1 cellular context compared by ENCODE assay signal in the genomic region with DNA sequence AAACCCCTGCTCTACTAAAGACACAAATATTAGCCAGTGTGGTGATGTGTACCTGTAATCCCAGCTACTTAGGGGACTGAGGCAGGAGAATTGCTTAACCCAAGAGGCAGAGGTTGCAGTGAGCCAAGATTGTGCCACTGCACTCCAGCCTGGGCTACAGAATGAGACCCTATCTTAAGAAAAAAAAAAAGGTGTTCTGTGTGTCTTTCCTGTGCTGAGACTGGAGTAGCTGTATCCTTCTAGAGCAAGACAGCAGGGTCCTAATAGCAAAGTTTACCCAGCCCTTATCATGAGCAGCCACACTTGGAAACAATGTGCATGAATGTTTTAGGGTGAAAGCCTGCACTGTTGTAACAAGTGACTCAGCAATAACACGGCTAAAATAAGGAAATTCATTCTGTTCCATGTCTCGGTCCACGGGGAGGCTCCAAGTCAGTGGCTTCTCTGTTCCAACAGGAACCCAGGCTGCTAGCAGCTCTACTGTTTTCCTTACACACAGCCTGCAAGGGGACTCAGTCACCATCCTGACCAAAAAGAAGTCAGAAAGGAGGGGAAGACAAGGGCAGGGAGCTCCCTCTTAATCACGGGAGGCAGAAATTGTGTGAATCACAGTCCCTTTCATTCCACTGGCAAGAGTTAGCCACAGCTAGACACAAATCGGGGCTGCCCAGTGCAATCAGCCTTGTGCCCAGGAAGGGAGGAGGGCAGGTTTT.
TF ChIP-seq lines count a peak whose summit lies in the region.

No MANE protein-coding gene starts in this region.

TF ChIP-seq in K562, 482 proteins besides CTCF, POLR2A, EP300 and RAD21 (continues in another document):
- TF ChIP-seq, protein P1, sequence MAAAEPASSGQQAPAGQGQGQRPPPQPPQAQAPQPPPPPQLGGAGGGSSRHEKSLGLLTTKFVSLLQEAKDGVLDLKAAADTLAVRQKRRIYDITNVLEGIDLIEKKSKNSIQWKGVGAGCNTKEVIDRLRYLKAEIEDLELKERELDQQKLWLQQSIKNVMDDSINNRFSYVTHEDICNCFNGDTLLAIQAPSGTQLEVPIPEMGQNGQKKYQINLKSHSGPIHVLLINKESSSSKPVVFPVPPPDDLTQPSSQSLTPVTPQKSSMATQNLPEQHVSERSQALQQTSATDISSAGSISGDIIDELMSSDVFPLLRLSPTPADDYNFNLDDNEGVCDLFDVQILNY (CRISPR knock-in tag; IDR thresholded peaks at IDR 0.05), result no peak
- TF ChIP-seq, protein P2, sequence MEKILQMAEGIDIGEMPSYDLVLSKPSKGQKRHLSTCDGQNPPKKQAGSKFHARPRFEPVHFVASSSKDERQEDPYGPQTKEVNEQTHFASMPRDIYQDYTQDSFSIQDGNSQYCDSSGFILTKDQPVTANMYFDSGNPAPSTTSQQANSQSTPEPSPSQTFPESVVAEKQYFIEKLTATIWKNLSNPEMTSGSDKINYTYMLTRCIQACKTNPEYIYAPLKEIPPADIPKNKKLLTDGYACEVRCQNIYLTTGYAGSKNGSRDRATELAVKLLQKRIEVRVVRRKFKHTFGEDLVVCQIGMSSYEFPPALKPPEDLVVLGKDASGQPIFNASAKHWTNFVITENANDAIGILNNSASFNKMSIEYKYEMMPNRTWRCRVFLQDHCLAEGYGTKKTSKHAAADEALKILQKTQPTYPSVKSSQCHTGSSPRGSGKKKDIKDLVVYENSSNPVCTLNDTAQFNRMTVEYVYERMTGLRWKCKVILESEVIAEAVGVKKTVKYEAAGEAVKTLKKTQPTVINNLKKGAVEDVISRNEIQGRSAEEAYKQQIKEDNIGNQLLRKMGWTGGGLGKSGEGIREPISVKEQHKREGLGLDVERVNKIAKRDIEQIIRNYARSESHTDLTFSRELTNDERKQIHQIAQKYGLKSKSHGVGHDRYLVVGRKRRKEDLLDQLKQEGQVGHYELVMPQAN (IDR thresholded peaks at IDR 0.05; ENCODE audit: borderline replicate concordance), result no peak
- TF ChIP-seq CCNT2 (IDR thresholded peaks at IDR 0.05; ENCODE audit: borderline replicate concordance, extremely low read depth, insufficient read length, low read depth, low read length) (peak; percentile 92), NELFE (IDR thresholded peaks at IDR 0.05; ENCODE audit: insufficient read depth, insufficient read length) (no peak), TFAM (CRISPR knock-in tag; conservative IDR thresholded peaks at IDR 0.05) (no peak), KDM1A (IDR thresholded peaks at IDR 0.05) (peak; percentile 88 to 91), ZNF263 (CRISPR knock-in tag; IDR thresholded peaks at IDR 0.05; ENCODE audit: borderline replicate concordance) (no peak), RAD51 (IDR thresholded peaks at IDR 0.05; ENCODE audit: borderline replicate concordance, low read depth) (no peak), U2AF1 (optimal IDR thresholded peaks at IDR 0.05; ENCODE audit: low read depth, low read length) (no peak), PHB (CRISPR knock-in tag; IDR thresholded peaks at IDR 0.05) (no peak), CREM (IDR thresholded peaks at IDR 0.05; ENCODE audit: low read depth) (peak; percentile 50; the same call in 1 of the 2 replicates), L3MBTL2 (IDR thresholded peaks at IDR 0.05) (peak; percentile 26; the same call in 1 of the 2 replicates), ZNF445 (CRISPR knock-in tag; IDR thresholded peaks at IDR 0.05; ENCODE audit: low read depth) (no peak), ZNF668 (CRISPR knock-in tag; IDR thresholded peaks at IDR 0.05) (no peak), MCM3 (IDR thresholded peaks at IDR 0.05) (no peak), RUNX1 (IDR thresholded peaks at IDR 0.05; ENCODE audit: low read depth) (no peak), ETS2 (tag; IDR thresholded peaks at IDR 0.05; ENCODE audit: borderline replicate concordance, poor library complexity, severe bottlenecking) (no peak), KDM2B (CRISPR knock-in tag; IDR thresholded peaks at IDR 0.05) (no peak), EWSR1 (IDR thresholded peaks at IDR 0.05; ENCODE audit: borderline replicate concordance, low read depth, partially characterized antibody) (no peak), ARNT (IDR thresholded peaks at IDR 0.05) (peak in 1 of 2 experiments; percentile 96; a peak in 2 of 4 replicates), POU5F1 (IDR thresholded peaks at IDR 0.05; ENCODE audit: borderline replicate concordance, low read depth, low read length, partially characterized antibody) (no peak), ZNF561 (CRISPR knock-in tag; conservative IDR thresholded peaks at IDR 0.05) (no peak), FOXJ2 (tag; IDR thresholded peaks at IDR 0.05) (peak; percentile 71), KDM5B (IDR thresholded peaks at IDR 0.05; ENCODE audit: insufficient replicate concordance, low read depth, low read length) (peak; percentile 32), GTF2A2 (tag; IDR thresholded peaks at IDR 0.05) (no peak)
- TF ChIP-seq, protein P3, sequence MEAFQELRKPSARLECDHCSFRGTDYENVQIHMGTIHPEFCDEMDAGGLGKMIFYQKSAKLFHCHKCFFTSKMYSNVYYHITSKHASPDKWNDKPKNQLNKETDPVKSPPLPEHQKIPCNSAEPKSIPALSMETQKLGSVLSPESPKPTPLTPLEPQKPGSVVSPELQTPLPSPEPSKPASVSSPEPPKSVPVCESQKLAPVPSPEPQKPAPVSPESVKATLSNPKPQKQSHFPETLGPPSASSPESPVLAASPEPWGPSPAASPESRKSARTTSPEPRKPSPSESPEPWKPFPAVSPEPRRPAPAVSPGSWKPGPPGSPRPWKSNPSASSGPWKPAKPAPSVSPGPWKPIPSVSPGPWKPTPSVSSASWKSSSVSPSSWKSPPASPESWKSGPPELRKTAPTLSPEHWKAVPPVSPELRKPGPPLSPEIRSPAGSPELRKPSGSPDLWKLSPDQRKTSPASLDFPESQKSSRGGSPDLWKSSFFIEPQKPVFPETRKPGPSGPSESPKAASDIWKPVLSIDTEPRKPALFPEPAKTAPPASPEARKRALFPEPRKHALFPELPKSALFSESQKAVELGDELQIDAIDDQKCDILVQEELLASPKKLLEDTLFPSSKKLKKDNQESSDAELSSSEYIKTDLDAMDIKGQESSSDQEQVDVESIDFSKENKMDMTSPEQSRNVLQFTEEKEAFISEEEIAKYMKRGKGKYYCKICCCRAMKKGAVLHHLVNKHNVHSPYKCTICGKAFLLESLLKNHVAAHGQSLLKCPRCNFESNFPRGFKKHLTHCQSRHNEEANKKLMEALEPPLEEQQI (IDR thresholded peaks at IDR 0.05), result peak; percentile 76; the same call in 1 of the 2 replicates
- TF ChIP-seq, protein P4, sequence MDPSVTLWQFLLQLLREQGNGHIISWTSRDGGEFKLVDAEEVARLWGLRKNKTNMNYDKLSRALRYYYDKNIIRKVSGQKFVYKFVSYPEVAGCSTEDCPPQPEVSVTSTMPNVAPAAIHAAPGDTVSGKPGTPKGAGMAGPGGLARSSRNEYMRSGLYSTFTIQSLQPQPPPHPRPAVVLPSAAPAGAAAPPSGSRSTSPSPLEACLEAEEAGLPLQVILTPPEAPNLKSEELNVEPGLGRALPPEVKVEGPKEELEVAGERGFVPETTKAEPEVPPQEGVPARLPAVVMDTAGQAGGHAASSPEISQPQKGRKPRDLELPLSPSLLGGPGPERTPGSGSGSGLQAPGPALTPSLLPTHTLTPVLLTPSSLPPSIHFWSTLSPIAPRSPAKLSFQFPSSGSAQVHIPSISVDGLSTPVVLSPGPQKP (CRISPR knock-in tag; IDR thresholded peaks at IDR 0.05), result no peak
- TF ChIP-seq, protein P5, sequence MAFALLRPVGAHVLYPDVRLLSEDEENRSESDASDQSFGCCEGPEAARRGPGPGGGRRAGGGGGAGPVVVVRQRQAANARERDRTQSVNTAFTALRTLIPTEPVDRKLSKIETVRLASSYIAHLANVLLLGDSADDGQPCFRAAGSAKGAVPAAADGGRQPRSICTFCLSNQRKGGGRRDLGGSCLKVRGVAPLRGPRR (CRISPR knock-in tag; IDR thresholded peaks at IDR 0.05), result no peak
- TF ChIP-seq, protein P6, sequence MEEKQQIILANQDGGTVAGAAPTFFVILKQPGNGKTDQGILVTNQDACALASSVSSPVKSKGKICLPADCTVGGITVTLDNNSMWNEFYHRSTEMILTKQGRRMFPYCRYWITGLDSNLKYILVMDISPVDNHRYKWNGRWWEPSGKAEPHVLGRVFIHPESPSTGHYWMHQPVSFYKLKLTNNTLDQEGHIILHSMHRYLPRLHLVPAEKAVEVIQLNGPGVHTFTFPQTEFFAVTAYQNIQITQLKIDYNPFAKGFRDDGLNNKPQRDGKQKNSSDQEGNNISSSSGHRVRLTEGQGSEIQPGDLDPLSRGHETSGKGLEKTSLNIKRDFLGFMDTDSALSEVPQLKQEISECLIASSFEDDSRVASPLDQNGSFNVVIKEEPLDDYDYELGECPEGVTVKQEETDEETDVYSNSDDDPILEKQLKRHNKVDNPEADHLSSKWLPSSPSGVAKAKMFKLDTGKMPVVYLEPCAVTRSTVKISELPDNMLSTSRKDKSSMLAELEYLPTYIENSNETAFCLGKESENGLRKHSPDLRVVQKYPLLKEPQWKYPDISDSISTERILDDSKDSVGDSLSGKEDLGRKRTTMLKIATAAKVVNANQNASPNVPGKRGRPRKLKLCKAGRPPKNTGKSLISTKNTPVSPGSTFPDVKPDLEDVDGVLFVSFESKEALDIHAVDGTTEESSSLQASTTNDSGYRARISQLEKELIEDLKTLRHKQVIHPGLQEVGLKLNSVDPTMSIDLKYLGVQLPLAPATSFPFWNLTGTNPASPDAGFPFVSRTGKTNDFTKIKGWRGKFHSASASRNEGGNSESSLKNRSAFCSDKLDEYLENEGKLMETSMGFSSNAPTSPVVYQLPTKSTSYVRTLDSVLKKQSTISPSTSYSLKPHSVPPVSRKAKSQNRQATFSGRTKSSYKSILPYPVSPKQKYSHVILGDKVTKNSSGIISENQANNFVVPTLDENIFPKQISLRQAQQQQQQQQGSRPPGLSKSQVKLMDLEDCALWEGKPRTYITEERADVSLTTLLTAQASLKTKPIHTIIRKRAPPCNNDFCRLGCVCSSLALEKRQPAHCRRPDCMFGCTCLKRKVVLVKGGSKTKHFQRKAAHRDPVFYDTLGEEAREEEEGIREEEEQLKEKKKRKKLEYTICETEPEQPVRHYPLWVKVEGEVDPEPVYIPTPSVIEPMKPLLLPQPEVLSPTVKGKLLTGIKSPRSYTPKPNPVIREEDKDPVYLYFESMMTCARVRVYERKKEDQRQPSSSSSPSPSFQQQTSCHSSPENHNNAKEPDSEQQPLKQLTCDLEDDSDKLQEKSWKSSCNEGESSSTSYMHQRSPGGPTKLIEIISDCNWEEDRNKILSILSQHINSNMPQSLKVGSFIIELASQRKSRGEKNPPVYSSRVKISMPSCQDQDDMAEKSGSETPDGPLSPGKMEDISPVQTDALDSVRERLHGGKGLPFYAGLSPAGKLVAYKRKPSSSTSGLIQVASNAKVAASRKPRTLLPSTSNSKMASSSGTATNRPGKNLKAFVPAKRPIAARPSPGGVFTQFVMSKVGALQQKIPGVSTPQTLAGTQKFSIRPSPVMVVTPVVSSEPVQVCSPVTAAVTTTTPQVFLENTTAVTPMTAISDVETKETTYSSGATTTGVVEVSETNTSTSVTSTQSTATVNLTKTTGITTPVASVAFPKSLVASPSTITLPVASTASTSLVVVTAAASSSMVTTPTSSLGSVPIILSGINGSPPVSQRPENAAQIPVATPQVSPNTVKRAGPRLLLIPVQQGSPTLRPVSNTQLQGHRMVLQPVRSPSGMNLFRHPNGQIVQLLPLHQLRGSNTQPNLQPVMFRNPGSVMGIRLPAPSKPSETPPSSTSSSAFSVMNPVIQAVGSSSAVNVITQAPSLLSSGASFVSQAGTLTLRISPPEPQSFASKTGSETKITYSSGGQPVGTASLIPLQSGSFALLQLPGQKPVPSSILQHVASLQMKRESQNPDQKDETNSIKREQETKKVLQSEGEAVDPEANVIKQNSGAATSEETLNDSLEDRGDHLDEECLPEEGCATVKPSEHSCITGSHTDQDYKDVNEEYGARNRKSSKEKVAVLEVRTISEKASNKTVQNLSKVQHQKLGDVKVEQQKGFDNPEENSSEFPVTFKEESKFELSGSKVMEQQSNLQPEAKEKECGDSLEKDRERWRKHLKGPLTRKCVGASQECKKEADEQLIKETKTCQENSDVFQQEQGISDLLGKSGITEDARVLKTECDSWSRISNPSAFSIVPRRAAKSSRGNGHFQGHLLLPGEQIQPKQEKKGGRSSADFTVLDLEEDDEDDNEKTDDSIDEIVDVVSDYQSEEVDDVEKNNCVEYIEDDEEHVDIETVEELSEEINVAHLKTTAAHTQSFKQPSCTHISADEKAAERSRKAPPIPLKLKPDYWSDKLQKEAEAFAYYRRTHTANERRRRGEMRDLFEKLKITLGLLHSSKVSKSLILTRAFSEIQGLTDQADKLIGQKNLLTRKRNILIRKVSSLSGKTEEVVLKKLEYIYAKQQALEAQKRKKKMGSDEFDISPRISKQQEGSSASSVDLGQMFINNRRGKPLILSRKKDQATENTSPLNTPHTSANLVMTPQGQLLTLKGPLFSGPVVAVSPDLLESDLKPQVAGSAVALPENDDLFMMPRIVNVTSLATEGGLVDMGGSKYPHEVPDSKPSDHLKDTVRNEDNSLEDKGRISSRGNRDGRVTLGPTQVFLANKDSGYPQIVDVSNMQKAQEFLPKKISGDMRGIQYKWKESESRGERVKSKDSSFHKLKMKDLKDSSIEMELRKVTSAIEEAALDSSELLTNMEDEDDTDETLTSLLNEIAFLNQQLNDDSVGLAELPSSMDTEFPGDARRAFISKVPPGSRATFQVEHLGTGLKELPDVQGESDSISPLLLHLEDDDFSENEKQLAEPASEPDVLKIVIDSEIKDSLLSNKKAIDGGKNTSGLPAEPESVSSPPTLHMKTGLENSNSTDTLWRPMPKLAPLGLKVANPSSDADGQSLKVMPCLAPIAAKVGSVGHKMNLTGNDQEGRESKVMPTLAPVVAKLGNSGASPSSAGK (IDR thresholded peaks at IDR 0.05), result no peak
- TF ChIP-seq, protein P7, sequence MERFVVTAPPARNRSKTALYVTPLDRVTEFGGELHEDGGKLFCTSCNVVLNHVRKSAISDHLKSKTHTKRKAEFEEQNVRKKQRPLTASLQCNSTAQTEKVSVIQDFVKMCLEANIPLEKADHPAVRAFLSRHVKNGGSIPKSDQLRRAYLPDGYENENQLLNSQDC (CRISPR knock-in tag; IDR thresholded peaks at IDR 0.05), result no peak
- TF ChIP-seq, protein P8, sequence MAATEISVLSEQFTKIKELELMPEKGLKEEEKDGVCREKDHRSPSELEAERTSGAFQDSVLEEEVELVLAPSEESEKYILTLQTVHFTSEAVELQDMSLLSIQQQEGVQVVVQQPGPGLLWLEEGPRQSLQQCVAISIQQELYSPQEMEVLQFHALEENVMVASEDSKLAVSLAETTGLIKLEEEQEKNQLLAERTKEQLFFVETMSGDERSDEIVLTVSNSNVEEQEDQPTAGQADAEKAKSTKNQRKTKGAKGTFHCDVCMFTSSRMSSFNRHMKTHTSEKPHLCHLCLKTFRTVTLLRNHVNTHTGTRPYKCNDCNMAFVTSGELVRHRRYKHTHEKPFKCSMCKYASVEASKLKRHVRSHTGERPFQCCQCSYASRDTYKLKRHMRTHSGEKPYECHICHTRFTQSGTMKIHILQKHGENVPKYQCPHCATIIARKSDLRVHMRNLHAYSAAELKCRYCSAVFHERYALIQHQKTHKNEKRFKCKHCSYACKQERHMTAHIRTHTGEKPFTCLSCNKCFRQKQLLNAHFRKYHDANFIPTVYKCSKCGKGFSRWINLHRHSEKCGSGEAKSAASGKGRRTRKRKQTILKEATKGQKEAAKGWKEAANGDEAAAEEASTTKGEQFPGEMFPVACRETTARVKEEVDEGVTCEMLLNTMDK (IDR thresholded peaks at IDR 0.05; ENCODE audit: borderline replicate concordance, insufficient read depth, low read depth, low read length, poor library complexity, severe bottlenecking), result no peak
